In the genomic region with DNA sequence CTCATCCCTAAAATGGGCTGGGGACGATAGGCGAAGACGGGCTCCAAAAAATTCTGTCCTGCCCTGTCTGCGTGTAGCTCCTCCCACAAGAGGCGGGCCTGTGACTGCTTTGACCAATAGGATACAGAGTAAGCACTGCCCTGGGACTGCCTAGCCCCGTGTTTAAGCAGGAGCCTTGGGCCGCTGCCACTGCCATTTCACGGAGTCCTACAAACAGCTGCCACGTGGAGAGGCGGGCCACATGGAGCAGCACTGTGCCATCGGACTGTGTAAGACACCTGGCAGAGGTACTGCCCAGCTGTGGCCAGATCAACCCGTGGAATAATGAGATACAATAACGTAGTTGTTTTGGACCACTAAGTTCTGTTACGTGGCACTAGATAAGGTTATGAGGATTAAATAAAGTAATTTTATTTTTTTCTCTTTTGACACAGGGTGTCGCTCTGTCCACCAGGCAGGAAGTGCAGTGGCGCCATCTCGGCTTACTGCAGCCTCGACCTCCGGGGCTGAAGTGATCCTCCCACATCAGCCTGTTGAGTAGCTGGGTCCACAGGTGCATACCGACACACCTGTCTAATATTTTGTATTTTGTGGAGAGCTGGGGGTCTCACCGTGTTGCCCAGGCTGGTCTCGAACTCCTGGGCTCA, we compare ENCODE assay signal across 1 cellular context.
TF ChIP-seq lines count a peak whose summit lies in the region.

No MANE protein-coding gene starts in this region.

TF ChIP-seq in SK-N-SH, 30 proteins besides CTCF, POLR2A, EP300 and RAD21 (continued from another document):
- TF ChIP-seq, protein P1, sequence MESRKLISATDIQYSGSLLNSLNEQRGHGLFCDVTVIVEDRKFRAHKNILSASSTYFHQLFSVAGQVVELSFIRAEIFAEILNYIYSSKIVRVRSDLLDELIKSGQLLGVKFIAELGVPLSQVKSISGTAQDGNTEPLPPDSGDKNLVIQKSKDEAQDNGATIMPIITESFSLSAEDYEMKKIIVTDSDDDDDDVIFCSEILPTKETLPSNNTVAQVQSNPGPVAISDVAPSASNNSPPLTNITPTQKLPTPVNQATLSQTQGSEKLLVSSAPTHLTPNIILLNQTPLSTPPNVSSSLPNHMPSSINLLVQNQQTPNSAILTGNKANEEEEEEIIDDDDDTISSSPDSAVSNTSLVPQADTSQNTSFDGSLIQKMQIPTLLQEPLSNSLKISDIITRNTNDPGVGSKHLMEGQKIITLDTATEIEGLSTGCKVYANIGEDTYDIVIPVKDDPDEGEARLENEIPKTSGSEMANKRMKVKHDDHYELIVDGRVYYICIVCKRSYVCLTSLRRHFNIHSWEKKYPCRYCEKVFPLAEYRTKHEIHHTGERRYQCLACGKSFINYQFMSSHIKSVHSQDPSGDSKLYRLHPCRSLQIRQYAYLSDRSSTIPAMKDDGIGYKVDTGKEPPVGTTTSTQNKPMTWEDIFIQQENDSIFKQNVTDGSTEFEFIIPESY (IDR thresholded peaks at IDR 0.05; ENCODE audit: borderline replicate concordance, low read depth) = no peak
- no peak for TF ChIP-seq RXRA (IDR thresholded peaks at IDR 0.05; ENCODE audit: borderline replicate concordance, low read depth)
- no peak for TF ChIP-seq EZH2phosphoT487 (IDR thresholded peaks at IDR 0.05; ENCODE audit: borderline replicate concordance, low read depth)
- no peak for TF ChIP-seq FOSL2 (IDR thresholded peaks at IDR 0.05; ENCODE audit: borderline replicate concordance, low read depth)
